18 cellular contexts compared by ENCODE assay signal in the genomic region with DNA sequence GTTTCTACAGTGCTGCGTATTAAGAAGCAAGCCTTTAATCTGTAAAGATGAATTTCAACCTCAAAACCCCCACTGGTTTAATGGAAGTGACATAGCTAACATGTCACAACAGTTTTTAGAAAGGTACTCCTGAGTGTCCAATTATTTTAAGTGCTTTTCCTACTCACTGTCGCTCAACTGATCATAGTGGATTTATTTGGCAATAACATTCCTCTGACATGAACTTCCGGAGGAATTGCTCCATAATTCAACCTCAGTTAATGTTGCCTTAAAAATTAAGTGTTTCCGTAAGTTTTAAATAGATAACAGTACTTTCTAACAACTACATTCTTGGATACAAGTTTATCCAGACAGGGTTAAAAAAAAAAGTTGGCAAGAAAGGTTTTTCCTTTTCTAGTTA. TPM values are rescaled to one million over a fixed set of nuclear protein-coding genes. Genes with fewer than 3 reads are reported as not detected.
DNase-seq lines count a peak whose midpoint lies in the region; ATAC-seq and TF ChIP-seq lines count a peak whose summit lies in the region.
"Had no signal": no experiment of that assay in that cellular context is flagged by ENCODE, and none has a peak within 500 bp of the region (broad histone marks: within the 10 kb centered on the region; RNA-seq: fewer than 3 reads in every experiment).

No MANE protein-coding gene starts in this region.

- no peak overlapping the region for H3K9ac ChIP-seq in Loucy (ENCODE audit: low read depth, low read length, poor library complexity, severe bottlenecking)

- peaks cover 10% of the 10 kb centered on the region for H3K4me1 ChIP-seq in Loucy (ENCODE audit: insufficient read depth, low read length, poor library complexity, severe bottlenecking)
- H3K4me1 ChIP-seq: SJCRH30 had no signal

- H3K4me3 ChIP-seq in Loucy (ENCODE audit: low read length, poor library complexity, severe bottlenecking): no peak overlapping the region
- H3K4me3 ChIP-seq in fibroblast of pulmonary artery (replicated peaks; ENCODE audit: low read depth, low read length): no peak overlapping the region
- H3K4me3 ChIP-seq: K562, PC-9, SJCRH30 had no signal

- DNase-seq in amniotic epithelial cell (ENCODE audit: low read depth): peak; percentile 21
- DNase-seq in fibroblast of pulmonary artery (ENCODE audit: low read depth): peak; percentile 27
- DNase-seq in pulmonary artery endothelial cell (ENCODE audit: low read depth, low spot score): peak; percentile 36
- no peak for DNase-seq in activated CD8-positive, alpha-beta T cell treated with anti-CD3 and anti-CD28 coated beads, Interleukin-2, amount 10 ng/mL, durations not matched to agents 7 days and 5 days
- no peak for DNase-seq in activated T-helper 1 cell treated with anti-CD3 and anti-CD28 coated beads, Interleukin-12 subunit alpha, Interleukin-12 subunit beta, Interleukin-2, Interleukin-4 antibody, amounts not matched to agents 30 ng/mL and 10 ng/mL and 1 ng/mL, durations not matched to agents 14 hours and 24 hours and 36 hours (ENCODE audit: low spot score)
- DNase-seq: COR-L47, DMS 273 treated with DMSO at 0.1 percent for 48 hours, MV-4-11, NCI-H1694 treated with DMSO at 0.1 percent for 48 hours, NCI-H2227 treated with DMSO at 0.1 percent for 48 hours, NCI-H510A treated with DMSO at 0.1 percent for 48 hours, PC-9, SJCRH30 had no signal

- no peaks in the 10 kb centered on the region for H3K27me3 Mint-ChIP-seq in activated CD8-positive, alpha-beta T cell treated with anti-CD3 and anti-CD28 coated beads, Interleukin-2, amount 10 ng/mL, durations not matched to agents 7 days and 5 days (ENCODE audit: low read depth)
- no peaks in the 10 kb centered on the region for H3K27me3 Mint-ChIP-seq in activated T-helper 1 cell treated with anti-CD3 and anti-CD28 coated beads, Interleukin-12 subunit alpha, Interleukin-12 subunit beta, Interleukin-2, Interleukin-4 antibody, amounts not matched to agents 30 ng/mL and 10 ng/mL and 1 ng/mL, durations not matched to agents 14 hours and 24 hours and 36 hours (ENCODE audit: insufficient read depth)

- no peaks in the 10 kb centered on the region for H3K9me3 ChIP-seq in Loucy (ENCODE audit: insufficient read depth, low read depth, low read length)
- H3K9me3 ChIP-seq: SJCRH30 had no signal

- peak overlapping the region; percentile 12; the same call in 1 of the 2 replicates for H2AFZ ChIP-seq in Loucy (ENCODE audit: low read length)
- H2AFZ ChIP-seq: PC-9 had no signal

- no peaks in the 10 kb centered on the region for H3K36me3 ChIP-seq in Loucy (ENCODE audit: insufficient read depth, low read length)
- H3K36me3 ChIP-seq: SJCRH30 had no signal

- no peaks in the 10 kb centered on the region for H4K20me1 ChIP-seq in Loucy (ENCODE audit: insufficient read depth, low read length, poor library complexity, severe bottlenecking)

- no peaks in the 10 kb centered on the region for H3K9me2 ChIP-seq in Loucy (replicated peaks; ENCODE audit: low read depth, low read length)

- H3F3A ChIP-seq in Loucy (ENCODE audit: low read depth): no peaks in the 10 kb centered on the region

- H3K79me2 ChIP-seq in Loucy (ENCODE audit: insufficient read depth, low read length): no peaks in the 10 kb centered on the region

- intact Hi-C loops in activated T-helper 1 cell treated with anti-CD3 and anti-CD28 coated beads, Interleukin-12 subunit alpha, Interleukin-12 subunit beta, Interleukin-2, Interleukin-4 antibody, amounts not matched to agents 30 ng/mL and 10 ng/mL and 1 ng/mL, durations not matched to agents 14 hours and 24 hours and 36 hours (cut with micrococcal nuclease): no loop called here

- POLR2A ChIA-PET in activated CD8-positive, alpha-beta T cell treated with anti-CD3 and anti-CD28 coated beads, Interleukin-2, amount 10 ng/mL, durations not matched to agents 7 days and 5 days (lab: Charles Lee): no interaction called here

- H3K4me2 ChIP-seq in Loucy (ENCODE audit: low read depth, low read length, poor library complexity, severe bottlenecking): no peak overlapping the region
- H3K4me2 ChIP-seq: PC-9 had no signal

- ATAC-seq in HG02970 (IDR thresholded peaks at IDR 0.05; ENCODE audit: low FRiP score, unreplicated experiment) (no peak), GM18858 (IDR thresholded peaks at IDR 0.05; ENCODE audit: unreplicated experiment) (no peak)
- no peak for ATAC-seq in activated CD8-positive, alpha-beta T cell treated with anti-CD3 and anti-CD28 coated beads, Interleukin-2, amount 10 ng/mL, durations not matched to agents 7 days and 5 days
- ATAC-seq: K562 had no signal

- no peak overlapping the region for H3K27ac Mint-ChIP-seq in activated CD8-positive, alpha-beta T cell treated with anti-CD3 and anti-CD28 coated beads, Interleukin-2, amount 10 ng/mL, durations not matched to agents 7 days and 5 days
- no peak overlapping the region for H3K27ac Mint-ChIP-seq in activated T-helper 1 cell treated with anti-CD3 and anti-CD28 coated beads, Interleukin-12 subunit alpha, Interleukin-12 subunit beta, Interleukin-2, Interleukin-4 antibody, amounts not matched to agents 30 ng/mL and 10 ng/mL and 1 ng/mL, durations not matched to agents 14 hours and 24 hours and 36 hours
- H3K27ac Mint-ChIP-seq: CD14-positive monocyte had no signal

- peaks cover 6% of the 10 kb centered on the region for H3K9me3 Mint-ChIP-seq in activated CD8-positive, alpha-beta T cell treated with anti-CD3 and anti-CD28 coated beads, Interleukin-2, amount 10 ng/mL, durations not matched to agents 7 days and 5 days (ENCODE audit: insufficient read depth)
- no peaks in the 10 kb centered on the region for H3K9me3 Mint-ChIP-seq in activated T-helper 1 cell treated with anti-CD3 and anti-CD28 coated beads, Interleukin-12 subunit alpha, Interleukin-12 subunit beta, Interleukin-2, Interleukin-4 antibody, amounts not matched to agents 30 ng/mL and 10 ng/mL and 1 ng/mL, durations not matched to agents 14 hours and 24 hours and 36 hours

- TF ChIP-seq CTCF in Loucy (conservative IDR thresholded peaks at IDR 0.05; ENCODE audit: low read length) (no peak), fibroblast of pulmonary artery (IDR thresholded peaks at IDR 0.05; ENCODE audit: low read length, missing control alignments) (no peak)

- no peak overlapping the region for H3K4me3 Mint-ChIP-seq in activated CD8-positive, alpha-beta T cell treated with anti-CD3 and anti-CD28 coated beads, Interleukin-2, amount 10 ng/mL, durations not matched to agents 7 days and 5 days
- H3K4me3 Mint-ChIP-seq in activated T-helper 1 cell treated with anti-CD3 and anti-CD28 coated beads, Interleukin-12 subunit alpha, Interleukin-12 subunit beta, Interleukin-2, Interleukin-4 antibody, amounts not matched to agents 30 ng/mL and 10 ng/mL and 1 ng/mL, durations not matched to agents 14 hours and 24 hours and 36 hours: no peak overlapping the region
- H3K4me3 Mint-ChIP-seq: CD14-positive monocyte had no signal

- H3K27me3 ChIP-seq in Loucy (ENCODE audit: insufficient read depth, low read length, poor library complexity, severe bottlenecking): no peaks in the 10 kb centered on the region
- H3K27me3 ChIP-seq: SJCRH30 had no signal

- H3K4me1 Mint-ChIP-seq in activated CD8-positive, alpha-beta T cell treated with anti-CD3 and anti-CD28 coated beads, Interleukin-2, amount 10 ng/mL, durations not matched to agents 7 days and 5 days (ENCODE audit: low read depth): no peaks in the 10 kb centered on the region
- H3K4me1 Mint-ChIP-seq in activated T-helper 1 cell treated with anti-CD3 and anti-CD28 coated beads, Interleukin-12 subunit alpha, Interleukin-12 subunit beta, Interleukin-2, Interleukin-4 antibody, amounts not matched to agents 30 ng/mL and 10 ng/mL and 1 ng/mL, durations not matched to agents 14 hours and 24 hours and 36 hours (ENCODE audit: low read depth): no peaks in the 10 kb centered on the region
- H3K4me1 Mint-ChIP-seq: CD14-positive monocyte had no signal

- CTCF ChIA-PET in activated CD8-positive, alpha-beta T cell treated with anti-CD3 and anti-CD28 coated beads, Interleukin-2, amount 10 ng/mL, durations not matched to agents 7 days and 5 days (lab: Charles Lee): no interaction called here

- no peaks in the 10 kb centered on the region for H3K36me3 Mint-ChIP-seq in activated CD8-positive, alpha-beta T cell treated with anti-CD3 and anti-CD28 coated beads, Interleukin-2, amount 10 ng/mL, durations not matched to agents 7 days and 5 days (ENCODE audit: low read depth)
- H3K36me3 Mint-ChIP-seq in activated T-helper 1 cell treated with anti-CD3 and anti-CD28 coated beads, Interleukin-12 subunit alpha, Interleukin-12 subunit beta, Interleukin-2, Interleukin-4 antibody, amounts not matched to agents 30 ng/mL and 10 ng/mL and 1 ng/mL, durations not matched to agents 14 hours and 24 hours and 36 hours (ENCODE audit: low read depth): no peaks in the 10 kb centered on the region
- H3K36me3 Mint-ChIP-seq: CD14-positive monocyte had no signal

RNA-seq across cellular contexts. Expression of a gene that starts 57.4 kb away (rescaled TPM):
- total RNA-seq in pulmonary artery endothelial cell: not detected in 2 replicates
- total RNA-seq in activated CD8-positive, alpha-beta T cell treated with anti-CD3 and anti-CD28 coated beads, Interleukin-2, amount 10 ng/mL, durations not matched to agents 7 days and 5 days: not detected
- not detected in 2 replicates for total RNA-seq in activated T-helper 1 cell treated with anti-CD3 and anti-CD28 coated beads, Interleukin-12 subunit alpha, Interleukin-12 subunit beta, Interleukin-2, Interleukin-4 antibody, amounts not matched to agents 30 ng/mL and 10 ng/mL and 1 ng/mL, durations not matched to agents 14 hours and 24 hours and 36 hours
- total RNA-seq: PC-9 had no signal

Comparison
In these comparisons a context has a peak if more than half of its experiments do, and no peak if none do; other contexts are left out.
1. DNase-seq: peak in amniotic epithelial cell (single experiment), fibroblast of pulmonary artery (single experiment) and pulmonary artery endothelial cell (single experiment); none in activated CD8-positive, alpha-beta T cell treated with anti-CD3 and anti-CD28 coated beads, Interleukin-2, amount 10 ng/mL, durations not matched to agents 7 days and 5 days (single experiment) and activated T-helper 1 cell treated with anti-CD3 and anti-CD28 coated beads, Interleukin-12 subunit alpha, Interleukin-12 subunit beta, Interleukin-2, Interleukin-4 antibody, amounts not matched to agents 30 ng/mL and 10 ng/mL and 1 ng/mL, durations not matched to agents 14 hours and 24 hours and 36 hours (single experiment).